Comparison of ENCODE assay signal across 9 cellular contexts in the genomic region with DNA sequence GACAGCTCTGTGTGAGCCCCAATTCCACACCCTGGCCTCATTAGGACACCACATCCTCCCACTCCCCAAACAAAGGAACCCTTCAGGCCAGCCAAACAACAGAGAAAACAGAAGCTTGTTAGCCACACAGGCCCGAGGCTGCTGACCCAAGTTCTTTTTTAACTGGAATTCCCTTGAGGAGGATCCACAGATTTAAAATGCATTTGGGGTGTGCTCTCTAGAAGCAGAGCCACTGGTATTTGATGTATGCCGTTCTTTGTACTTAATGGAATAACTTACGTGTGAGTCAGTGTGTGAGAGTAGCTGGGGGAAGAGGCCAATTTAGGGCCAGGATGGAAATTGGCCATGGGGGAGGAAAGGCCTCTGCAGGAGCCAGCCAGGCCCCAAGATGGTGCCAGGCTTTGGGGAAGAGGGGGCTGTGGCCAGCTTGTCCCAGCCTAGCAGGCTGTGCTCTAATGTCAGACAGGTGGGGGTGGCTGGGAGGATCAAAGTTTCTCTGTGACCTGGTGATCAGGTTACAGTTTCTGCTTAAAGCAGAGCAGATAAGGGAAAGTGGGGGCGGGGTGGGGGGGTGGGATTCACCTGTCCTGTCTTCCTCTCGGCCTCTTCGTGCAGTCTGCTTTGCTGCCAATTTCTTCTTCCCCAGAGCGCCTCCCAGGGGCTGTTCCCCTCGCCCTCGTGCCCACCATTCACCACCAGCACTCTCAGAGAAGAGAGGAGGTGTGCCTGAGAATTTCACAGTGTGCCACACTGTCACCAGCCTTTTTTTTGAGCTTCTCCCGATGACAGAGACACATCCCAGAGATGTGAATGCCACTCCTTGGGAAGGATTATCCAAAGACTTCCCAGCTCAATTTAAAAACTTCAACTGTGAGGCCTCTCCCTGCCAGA. TPM values are rescaled to one million over a fixed set of nuclear protein-coding genes. Genes with fewer than 3 reads are reported as not detected.
DNase-seq lines count a peak whose midpoint lies in the region; ATAC-seq and TF ChIP-seq lines count a peak whose summit lies in the region.
"Had no signal": no experiment of that assay in that cellular context is flagged by ENCODE, and none has a peak within 500 bp of the region (broad histone marks: within the 10 kb centered on the region; RNA-seq: fewer than 3 reads in every experiment).

No MANE protein-coding gene starts in this region.

- intact Hi-C loops in right cardiac atrium (cut with DNase I) = loop anchor here in 2 of 4 donors (5.0 to 10.0 kb wide), 2 partner anchors 53 to 109 kb away; partner anchors contain the start of genes DRC3 (in 1 of the 2) and TOM1L2 (in 1 of the 2)

- H3K4me1 ChIP-seq in right cardiac atrium (ENCODE audit: control insufficient read depth, insufficient read depth, low read length) = peaks cover 11% of the 10 kb centered on the region

- H3K9me3 ChIP-seq in right cardiac atrium (ENCODE audit: control insufficient read depth, low read length) = no peaks in the 10 kb centered on the region
- H3K9me3 ChIP-seq: BLaER1 had no signal

- H3K27me3 ChIP-seq in right cardiac atrium (ENCODE audit: control insufficient read depth, insufficient read depth) = no peaks in the 10 kb centered on the region
- H3K27me3 ChIP-seq: BLaER1 had no signal

- peak; percentile 51 to 62 for ATAC-seq in right cardiac atrium
- ATAC-seq in GM18517 (IDR thresholded peaks at IDR 0.05; ENCODE audit: unreplicated experiment) = no peak
- ATAC-seq in HG02870 (IDR thresholded peaks at IDR 0.05; ENCODE audit: unreplicated experiment) = no peak

- no peak for TF ChIP-seq CTCF in retinal pigment epithelial cell (conservative IDR thresholded peaks at IDR 0.05; ENCODE audit: low read depth, low read length)

- WGBS in right cardiac atrium = 38% methylated on average over 10 of the region's 10 CpGs

- peak overlapping the region; percentile 90 for H3K27ac ChIP-seq in right cardiac atrium (ENCODE audit: low read length)
- H3K27ac ChIP-seq: BLaER1 had no signal

- H3K4me3 ChIP-seq in right cardiac atrium (ENCODE audit: low read length) (no peak overlapping the region), retinal pigment epithelial cell (ENCODE audit: low read length) (no peak overlapping the region)
- H3K4me3 ChIP-seq: BLaER1 had no signal

- DNase-seq in NCI-H146 (lab: John Stamatoyannopoulos, UW) (peak; percentile 32), NCI-H146 treated with DMSO at 0.1 percent for 48 hours (lab: John Stamatoyannopoulos, UW; ENCODE audit: unreplicated experiment) (no peak), amniotic stem cell (lab: John Stamatoyannopoulos, UW) (peak; percentile 60), right cardiac atrium (peak in 2 of 3 donors; percentile 42 to 71), retinal pigment epithelial cell (ENCODE audit: low read depth) (peak; percentile 82), activated gamma-delta T cell (lab: John Stamatoyannopoulos, UW) (no peak)

RNA-seq across cellular contexts. Expression of gene TOM1L2, which starts 50.8 kb away (rescaled TPM):
- total RNA-seq in right cardiac atrium = 100 to 1,000 TPM; 196 to 248 (median 227) TPM
- polyA plus RNA-seq in right cardiac atrium = 176 TPM

RNA-seq across cellular contexts. Expression of gene DRC3, which starts 51.2 kb away (rescaled TPM):
- 1 to 10 TPM; 1.4 to 3.2 (median 2.3) TPM for total RNA-seq in right cardiac atrium
- 1.5 TPM for polyA plus RNA-seq in right cardiac atrium

Comparison
In these comparisons a context has a peak if more than half of its experiments do, and no peak if none do; other contexts are left out.
1. DNase-seq: peak in NCI-H146 (single experiment), amniotic stem cell (single experiment), right cardiac atrium (2 of 3) and retinal pigment epithelial cell (single experiment); none in NCI-H146 treated with DMSO at 0.1 percent for 48 hours (single experiment) and activated gamma-delta T cell (single experiment).
2. ATAC-seq: peak in right cardiac atrium (2 of 2); none in GM18517 (single experiment) and HG02870 (single experiment).